Comparison of ENCODE assay signal across 16 cellular contexts in genomic region chr7:7672545-7673239, GRCh38. TPM values are rescaled to one million over a fixed set of nuclear protein-coding genes. Genes with fewer than 3 reads are reported as not detected.
DNase-seq lines count a peak whose midpoint lies in the region; FAIRE-seq and TF ChIP-seq lines count a peak whose summit lies in the region.
"Had no signal": no experiment of that assay in that cellular context is flagged by ENCODE, and none has a peak within 500 bp of the region (broad histone marks: within the 10 kb centered on the region; RNA-seq: fewer than 3 reads in every experiment).

No MANE protein-coding gene starts in this region.

- peak; percentile 50 for DNase-seq in activated CD4-positive, alpha-beta T cell treated with anti-CD3 and anti-CD28 coated beads, Interleukin-2, amount 10 ng/mL, durations not matched to agents 24 days and 14 days
- DNase-seq in activated CD4-positive, alpha-beta T cell treated with anti-CD3 and anti-CD28 coated beads for 1 hour: no peak
- DNase-seq in GM12892 (ENCODE audit: insufficient read length) (no peak), osteoblast (ENCODE audit: insufficient read length, low spot score, missing footprints) (no peak), NCI-H510A (lab: John Stamatoyannopoulos, UW) (no peak), AG20443 (ENCODE audit: low spot score) (no peak), suprapubic skin (ENCODE audit: low spot score in 2 of 2) (no peak)
- peak; percentile 12 to 30 for DNase-seq in activated CD4-positive, alpha-beta T cell treated with anti-CD3 and anti-CD28 coated beads, Interleukin-2, amount 50 U/mL, for 48 hours
- DNase-seq: esophagus squamous epithelium, KBM-7, NCI-H1436, NCI-H345, occipital lobe had no signal

- TF ChIP-seq EP300 in suprapubic skin (IDR thresholded peaks at IDR 0.05): no peak

- peak overlapping the region; percentile 31 for H2AFZ ChIP-seq in osteoblast (ENCODE audit: low read length)

- peaks cover 29% of the 10 kb centered on the region for H3K4me1 Mint-ChIP-seq in activated CD4-positive, alpha-beta T cell treated with anti-CD3 and anti-CD28 coated beads, Interleukin-2, amount 10 ng/mL, durations not matched to agents 24 days and 14 days

- no peak overlapping the region for H3K4me3 ChIP-seq in osteoblast (ENCODE audit: insufficient read depth, low read length)
- H3K4me3 ChIP-seq in suprapubic skin: no peak overlapping the region
- H3K4me3 ChIP-seq: esophagus squamous epithelium, SK-N-MC had no signal

- H3K9me3 ChIP-seq in osteoblast (ENCODE audit: low read depth, low read length): no peaks in the 10 kb centered on the region
- no peaks in the 10 kb centered on the region for H3K9me3 ChIP-seq in suprapubic skin
- H3K9me3 ChIP-seq: esophagus squamous epithelium had no signal

- peaks cover 30% of the 10 kb centered on the region for H3K36me3 Mint-ChIP-seq in activated CD4-positive, alpha-beta T cell treated with anti-CD3 and anti-CD28 coated beads, Interleukin-2, amount 10 ng/mL, durations not matched to agents 24 days and 14 days (ENCODE audit: low read depth)

- H3K9me3 Mint-ChIP-seq in activated CD4-positive, alpha-beta T cell treated with anti-CD3 and anti-CD28 coated beads, Interleukin-2, amount 10 ng/mL, durations not matched to agents 24 days and 14 days: peaks cover 15% of the 10 kb centered on the region

- peak overlapping the region; percentile 72 for H3K27ac Mint-ChIP-seq in activated CD4-positive, alpha-beta T cell treated with anti-CD3 and anti-CD28 coated beads, Interleukin-2, amount 10 ng/mL, durations not matched to agents 24 days and 14 days

- FAIRE-seq in GM12892 (lab: Jason Lieb, UNC): peak; percentile 62
- FAIRE-seq: keratinocyte had no signal

- no peaks in the 10 kb centered on the region for H4K20me1 ChIP-seq in osteoblast (ENCODE audit: insufficient read depth, low read length)

- no peak for TF ChIP-seq POLR2A in GM12892 (IDR thresholded peaks at IDR 0.05; ENCODE audit: low read depth, low read length)
- TF ChIP-seq POLR2A in suprapubic skin (IDR thresholded peaks at IDR 0.05): no peak

- no peaks in the 10 kb centered on the region for H3K27me3 Mint-ChIP-seq in activated CD4-positive, alpha-beta T cell treated with anti-CD3 and anti-CD28 coated beads, Interleukin-2, amount 10 ng/mL, durations not matched to agents 24 days and 14 days

- no peak for TF ChIP-seq CTCF in osteoblast (IDR thresholded peaks at IDR 0.05; ENCODE audit: extremely low read depth, low read depth, low read length)
- TF ChIP-seq CTCF in suprapubic skin (IDR thresholded peaks at IDR 0.05): no peak

- H3K4me2 ChIP-seq in osteoblast (ENCODE audit: insufficient read depth, low read length): no peak overlapping the region

- H3K4me1 ChIP-seq in osteoblast (ENCODE audit: insufficient read depth, low read length) (no peaks in the 10 kb centered on the region), suprapubic skin (no peaks in the 10 kb centered on the region)
- H3K4me1 ChIP-seq: esophagus squamous epithelium had no signal

- WGBS in suprapubic skin: 87% methylated on average over 6 of the region's 6 CpGs

- H3K27me3 ChIP-seq in osteoblast (ENCODE audit: insufficient read depth, low read length) (no peaks in the 10 kb centered on the region), suprapubic skin (no peaks in the 10 kb centered on the region)
- H3K27me3 ChIP-seq: esophagus squamous epithelium had no signal

- peaks cover 8% of the 10 kb centered on the region for H3K79me2 ChIP-seq in osteoblast (ENCODE audit: insufficient read depth, low read length)

- peak overlapping the region; percentile 55 for H3K4me3 Mint-ChIP-seq in activated CD4-positive, alpha-beta T cell treated with anti-CD3 and anti-CD28 coated beads, Interleukin-2, amount 10 ng/mL, durations not matched to agents 24 days and 14 days

- intact Hi-C loops in activated CD4-positive, alpha-beta T cell treated with anti-CD3 and anti-CD28 coated beads, Interleukin-2, amount 10 ng/mL, durations not matched to agents 24 days and 14 days (cut with micrococcal nuclease): loop anchor here (2.0 kb wide), 1 partner anchor 462 kb away; no protein-coding TSS in a partner anchor

- no peaks in the 10 kb centered on the region for H3K36me3 ChIP-seq in osteoblast (ENCODE audit: insufficient read depth, low read length)
- H3K36me3 ChIP-seq in suprapubic skin: peaks cover 16% of the 10 kb centered on the region

- H3K27ac ChIP-seq in osteoblast (ENCODE audit: low read depth, low read length) (no peak overlapping the region), suprapubic skin (no peak overlapping the region)
- H3K27ac ChIP-seq: esophagus squamous epithelium, SK-N-MC, VCaP had no signal

RNA-seq across cellular contexts. Expression of gene UMAD1, which starts 32.1 kb away (rescaled TPM):
- 11.8 and 12.4 TPM in 2 replicates for total RNA-seq in activated CD4-positive, alpha-beta T cell treated with anti-CD3 and anti-CD28 coated beads, Interleukin-2, amount 10 ng/mL, durations not matched to agents 24 days and 14 days
- 9.3 TPM for polyA plus RNA-seq in GM12892 (2012; ENCODE audit: missing spikeins)
- total RNA-seq in osteoblast (16.2 and 17.0 TPM in 2 replicates), suprapubic skin (10 to 100 TPM in 3 of 4 donors, 1 to 10 TPM in 1; 9.3 to 28.9 (median 17.7) TPM)

RNA-seq across cellular contexts. Expression of gene RPA3, which starts 45.7 kb away (rescaled TPM):
- total RNA-seq in activated CD4-positive, alpha-beta T cell treated with anti-CD3 and anti-CD28 coated beads, Interleukin-2, amount 10 ng/mL, durations not matched to agents 24 days and 14 days: 93.0 and 113 TPM in 2 replicates
- polyA plus RNA-seq in GM12892 (2012; ENCODE audit: missing spikeins): 117 TPM
- 15.9 and 16.6 TPM in 2 replicates for total RNA-seq in osteoblast
- 10 to 100 TPM; 14.9 to 35.2 (median 18.4) TPM for total RNA-seq in suprapubic skin

Comparison
In these comparisons a context has a peak if more than half of its experiments do, and no peak if none do; other contexts are left out.
1. DNase-seq: peak in activated CD4-positive, alpha-beta T cell treated with anti-CD3 and anti-CD28 coated beads, Interleukin-2, amount 10 ng/mL, durations not matched to agents 24 days and 14 days (single experiment) and activated CD4-positive, alpha-beta T cell treated with anti-CD3 and anti-CD28 coated beads, Interleukin-2, amount 50 U/mL, for 48 hours (2 of 2); none in activated CD4-positive, alpha-beta T cell treated with anti-CD3 and anti-CD28 coated beads for 1 hour (single experiment), GM12892 (single experiment), osteoblast (single experiment), NCI-H510A (single experiment), AG20443 (single experiment) and suprapubic skin (0 of 2).